Comparison of ENCODE assay signal across 22 cellular contexts in the genomic region with DNA sequence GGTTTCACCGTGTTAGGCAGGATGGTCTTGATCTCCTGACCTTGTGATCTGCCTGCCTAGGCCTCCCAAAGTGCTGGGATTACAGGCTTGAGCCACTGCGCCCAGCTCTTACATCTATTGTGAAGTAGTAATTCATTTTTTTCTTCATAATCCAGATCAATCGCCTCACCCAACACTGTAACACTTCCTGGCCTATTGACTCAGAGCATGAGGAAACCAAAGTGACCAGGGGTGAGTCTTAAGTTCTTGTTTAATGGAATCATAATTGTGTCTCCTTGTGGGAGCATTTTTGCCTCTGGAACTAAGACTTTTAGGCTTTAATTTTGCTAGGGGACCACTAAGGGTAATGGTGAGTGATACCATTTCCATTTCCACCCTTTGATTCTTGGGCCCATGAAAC. TPM values are rescaled to one million over a fixed set of nuclear protein-coding genes. Genes with fewer than 3 reads are reported as not detected.
"Had no signal": no experiment of that assay in that cellular context is flagged by ENCODE, and none has a peak within 500 bp of the region (broad histone marks: within the 10 kb centered on the region; RNA-seq: fewer than 3 reads in every experiment).

No MANE protein-coding gene starts in this region.

- DNase-seq: activated CD4-positive, alpha-beta T cell treated with anti-CD3 and anti-CD28 coated beads for 4 hours; activated CD4-positive, alpha-beta T cell treated with anti-CD3 and anti-CD28 coated beads, Interleukin-2, amount 50 U/mL, for 4 hours; activated CD8-positive, alpha-beta memory T cell treated with anti-CD3 and anti-CD28 coated beads for 24 hours; activated effector memory CD4-positive, alpha-beta T cell treated with Interleukin-2 at 50 U/mL for 16 hours; activated naive CD4-positive, alpha-beta T cell treated with Interleukin-2 at 50 U/mL for 16 hours; anterior cingulate cortex; effector CD8-positive, alpha-beta T cell; erythroblast; foreskin melanocyte; heart right ventricle; left ventricle myocardium inferior; mucosa of descending colon; right cardiac atrium; spleen; stimulated activated naive CD4-positive, alpha-beta T cell treated with Interleukin-2 at 50 U/mL for 16 hours had no signal

- H3K9me3 ChIP-seq: mucosa of descending colon, tibial nerve had no signal

- H3K4me1 Mint-ChIP-seq: nephron had no signal

- H3K36me3 ChIP-seq: heart right ventricle, left ventricle myocardium inferior, spleen, tibial nerve had no signal

- H3K27me3 Mint-ChIP-seq: activated naive CD8-positive, alpha-beta T cell had no signal

- H3K4me3 ChIP-seq: heart right ventricle, left ventricle myocardium inferior, lung, mucosa of descending colon, spleen, tibial nerve had no signal

- H3K27ac Mint-ChIP-seq: activated naive CD8-positive, alpha-beta T cell; nephron; T-helper 2 cell treated with Interferon-gamma antibody and Interleukin-4, amounts not matched to agents 5 μg/mL and 100 μg/mL, for 36 hours had no signal

- H3K4me1 ChIP-seq: left ventricle myocardium inferior, tibial nerve had no signal

- ATAC-seq: heart right ventricle, mucosa of descending colon, right cardiac atrium had no signal

- H3K9me3 Mint-ChIP-seq: nephron; T-helper 2 cell treated with Interferon-gamma antibody and Interleukin-4, amounts not matched to agents 5 μg/mL and 100 μg/mL, for 36 hours had no signal

- H3K4me3 Mint-ChIP-seq: activated naive CD8-positive, alpha-beta T cell; nephron; T-helper 2 cell treated with Interferon-gamma antibody and Interleukin-4, amounts not matched to agents 5 μg/mL and 100 μg/mL, for 36 hours had no signal

- H3K27ac ChIP-seq: heart right ventricle, left ventricle myocardium inferior, spleen, tibial nerve had no signal

- H3K27me3 ChIP-seq: heart right ventricle, spleen, tibial nerve had no signal

RNA-seq across cellular contexts. Expression of gene TNFSF18, which starts 27.4 kb away (rescaled TPM):
- total RNA-seq: left ventricle myocardium inferior, mesenteric fat pad, right cardiac atrium, tibial nerve, ureter had no signal
- polyA plus RNA-seq: right cardiac atrium had no signal
